ENCODE assay signal across 16 cellular contexts in the genomic region with DNA sequence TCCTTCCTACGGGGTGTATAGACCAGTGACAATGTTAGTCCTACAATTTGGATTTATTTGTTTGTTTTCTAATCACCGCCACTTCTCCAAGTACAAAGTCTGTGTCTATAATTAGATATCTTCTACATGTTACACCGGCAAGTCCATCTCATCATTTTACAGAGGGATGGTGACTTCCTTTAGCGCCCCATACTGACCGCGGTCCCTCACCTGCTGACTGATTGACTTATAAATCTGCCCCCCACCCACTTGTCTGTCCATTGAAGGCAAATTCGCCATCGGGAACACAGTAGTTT. TPM values are rescaled to one million over a fixed set of nuclear protein-coding genes. Genes with fewer than 3 reads are reported as not detected.
DNase-seq lines count a peak whose midpoint lies in the region; ATAC-seq and TF ChIP-seq lines count a peak whose summit lies in the region.
"Had no signal": no experiment of that assay in that cellular context is flagged by ENCODE, and none has a peak within 500 bp of the region (broad histone marks: within the 10 kb centered on the region; RNA-seq: fewer than 3 reads in every experiment).

No MANE protein-coding gene starts in this region.

- DNase-seq in DMS79 treated with DMSO at 0.1 percent for 48 hours (lab: John Stamatoyannopoulos, UW) = peak; percentile 31
- no peak for DNase-seq in DMS79 (lab: John Stamatoyannopoulos, UW)
- no peak for DNase-seq in T-helper 17 cell
- DNase-seq in glutamatergic neuron = no peak
- no peak for DNase-seq in stimulated activated effector memory CD8-positive, alpha-beta T cell treated with anti-CD3 and anti-CD28 coated beads, Interleukin-12 subunit alpha, Interleukin-12 subunit beta, amount 100 ng/mL, for 72 hours (ENCODE audit: low spot score in 2 of 2)
- DNase-seq in NCI-H748 treated with DMSO at 0.1 percent for 48 hours (lab: John Stamatoyannopoulos, UW) = no peak
- no peak for DNase-seq in activated CD4-positive, alpha-beta T cell treated with anti-CD3 and anti-CD28 coated beads for 48 hours
- no peak for DNase-seq in hippocampal formation (lab: John Stamatoyannopoulos, UW)
- DNase-seq: 8988T, adrenal gland, left cardiac atrium, small intestine, T-helper 9 cell, trophoblast cell had no signal

- H3K27me3 Mint-ChIP-seq in T-helper 17 cell = peaks cover 89% of the 10 kb centered on the region
- H3K27me3 Mint-ChIP-seq in glutamatergic neuron (ENCODE audit: unreplicated experiment) = peaks cover 33% of the 10 kb centered on the region

- no peak for TF ChIP-seq CTCF in glutamatergic neuron (IDR thresholded peaks at IDR 0.05; ENCODE audit: partially characterized antibody, unreplicated experiment)

- H3K4me3 Mint-ChIP-seq in T-helper 17 cell (peak overlapping the region; percentile 77), glutamatergic neuron (ENCODE audit: unreplicated experiment) (peak overlapping the region; percentile 61)
- H3K4me3 Mint-ChIP-seq in stimulated activated effector memory CD8-positive, alpha-beta T cell treated with anti-CD3 and anti-CD28 coated beads, Interleukin-12 subunit alpha, Interleukin-12 subunit beta, amount 100 ng/mL, for 72 hours = peak overlapping the region; percentile 73

- H3K9me3 Mint-ChIP-seq in glutamatergic neuron (ENCODE audit: unreplicated experiment) = peaks cover 6% of the 10 kb centered on the region
- H3K9me3 Mint-ChIP-seq in stimulated activated effector memory CD8-positive, alpha-beta T cell treated with anti-CD3 and anti-CD28 coated beads, Interleukin-12 subunit alpha, Interleukin-12 subunit beta, amount 100 ng/mL, for 72 hours = no peaks in the 10 kb centered on the region

- peaks cover 6% of the 10 kb centered on the region for H3K36me3 Mint-ChIP-seq in T-helper 17 cell (ENCODE audit: low read depth)
- H3K36me3 Mint-ChIP-seq in glutamatergic neuron (ENCODE audit: unreplicated experiment) = peaks cover 4% of the 10 kb centered on the region
- peaks cover 6% of the 10 kb centered on the region for H3K36me3 Mint-ChIP-seq in stimulated activated effector memory CD8-positive, alpha-beta T cell treated with anti-CD3 and anti-CD28 coated beads, Interleukin-12 subunit alpha, Interleukin-12 subunit beta, amount 100 ng/mL, for 72 hours

- no peaks in the 10 kb centered on the region for H3K9me3 ChIP-seq in T-helper 17 cell (ENCODE audit: control insufficient read depth, low read length, poor library complexity, severe bottlenecking)
- H3K9me3 ChIP-seq: adrenal gland, neutrophil had no signal

- ATAC-seq in T-helper 17 cell = no peak
- no peak for ATAC-seq in stimulated activated effector memory CD8-positive, alpha-beta T cell treated with anti-CD3 and anti-CD28 coated beads, Interleukin-12 subunit alpha, Interleukin-12 subunit beta, amount 100 ng/mL, for 72 hours
- ATAC-seq: foreskin keratinocyte, left cardiac atrium had no signal

- no peak overlapping the region for H3K27ac Mint-ChIP-seq in T-helper 17 cell
- no peak overlapping the region for H3K27ac Mint-ChIP-seq in glutamatergic neuron (ENCODE audit: unreplicated experiment)
- no peak overlapping the region for H3K27ac Mint-ChIP-seq in stimulated activated effector memory CD8-positive, alpha-beta T cell treated with anti-CD3 and anti-CD28 coated beads, Interleukin-12 subunit alpha, Interleukin-12 subunit beta, amount 100 ng/mL, for 72 hours

- peaks cover 10% of the 10 kb centered on the region for H3K4me1 Mint-ChIP-seq in T-helper 17 cell
- peaks cover 14% of the 10 kb centered on the region for H3K4me1 Mint-ChIP-seq in glutamatergic neuron (ENCODE audit: low read depth, unreplicated experiment)
- H3K4me1 Mint-ChIP-seq in stimulated activated effector memory CD8-positive, alpha-beta T cell treated with anti-CD3 and anti-CD28 coated beads, Interleukin-12 subunit alpha, Interleukin-12 subunit beta, amount 100 ng/mL, for 72 hours = peaks cover 14% of the 10 kb centered on the region

RNA-seq across cellular contexts. Expression of a gene that starts 8.9 kb away (rescaled TPM):
- total RNA-seq in T-helper 17 cell (not detected), glutamatergic neuron (ENCODE audit: unreplicated experiment) (not detected)
- total RNA-seq: foreskin keratinocyte, left cardiac atrium had no signal
